Comparison of ENCODE assay signal across 8 cellular contexts in the genomic region with DNA sequence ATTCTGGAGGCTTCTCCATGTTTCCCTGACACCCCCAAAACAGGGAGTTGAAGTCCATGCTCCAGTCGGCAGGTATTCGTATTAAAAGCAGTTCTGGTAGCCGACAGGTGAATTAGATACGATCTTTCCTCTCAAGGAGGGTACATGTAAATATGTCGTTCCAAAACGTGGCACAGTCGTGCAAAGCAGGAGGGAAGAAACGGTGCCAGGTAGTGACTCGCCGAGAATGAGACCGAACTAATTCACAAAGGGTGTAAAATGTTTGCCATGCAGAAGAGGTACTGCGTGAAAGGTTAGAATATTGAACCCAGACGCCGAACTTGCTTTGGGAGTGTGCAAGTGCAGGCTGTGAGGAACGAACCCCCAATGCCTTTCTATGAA. TPM values are rescaled to one million over a fixed set of nuclear protein-coding genes. Genes with fewer than 3 reads are reported as not detected.
DNase-seq lines count a peak whose midpoint lies in the region; ATAC-seq, FAIRE-seq and TF ChIP-seq lines count a peak whose summit lies in the region.

No MANE protein-coding gene starts in this region.

- peaks cover 34% of the 10 kb centered on the region for H3K36me3 ChIP-seq in astrocyte (ENCODE audit: insufficient read depth, low read length)
- H3K36me3 ChIP-seq in liver (ENCODE audit: control insufficient read depth in 4 of 4, insufficient read depth in 3 of 4, low read depth in 1 of 4, low read length in 3 of 4): peaks cover 0 to 28% (median 25%) of the 10 kb centered on the region in 4 donors
- H3K36me3 ChIP-seq in transverse colon: peaks cover 0 to 36% (median 12%) of the 10 kb centered on the region in 4 donors

- H3K27ac ChIP-seq in astrocyte (ENCODE audit: low read depth, low read length) (peak overlapping the region; percentile 88), liver (ENCODE audit: low read depth in 1 of 2, low read length in 2 of 2) (peak overlapping the region; percentile 48 to 79), transverse colon (peak overlapping the region; percentile 89 to 93 (median 90))

- in situ Hi-C loops in transverse colon (cut with MboI; ENCODE audit: low pct_ligation_motif_present in 1 of 4, low pct_unique_long_range_greater_than_20kb in 1 of 4, low sequenced_read_pairs in 3 of 4): loop anchor here in 1 of 4 donors (25.0 kb wide), 1 partner anchor 683 kb away; no protein-coding TSS in a partner anchor

- no peak for ATAC-seq in stimulated activated naive CD8-positive, alpha-beta T cell treated with anti-CD3 and anti-CD28 coated beads, Interleukin-15, Interleukin-2, amounts not matched to agents 100 U/mL and 50 U/mL, for 24 hours
- no peak for ATAC-seq in HG03108 (IDR thresholded peaks at IDR 0.05; ENCODE audit: unreplicated experiment)

- H3K27me3 Mint-ChIP-seq in stimulated activated naive CD8-positive, alpha-beta T cell treated with anti-CD3 and anti-CD28 coated beads, Interleukin-15, Interleukin-2, amounts not matched to agents 100 ng/mL and 50 ng/mL, for 24 hours: no peaks in the 10 kb centered on the region
- no peaks in the 10 kb centered on the region for H3K27me3 Mint-ChIP-seq in astrocyte (ENCODE audit: low read depth, unreplicated experiment)

- DNase-seq in stimulated activated naive CD8-positive, alpha-beta T cell treated with anti-CD3 and anti-CD28 coated beads, Interleukin-15, Interleukin-2, amounts not matched to agents 100 U/mL and 50 U/mL, for 24 hours: no peak
- DNase-seq in astrocyte (ENCODE audit: low read depth) (no peak), transverse colon (no peak), DMS79 treated with DMSO at 0.1 percent for 48 hours (lab: John Stamatoyannopoulos, UW) (no peak), KG1 (lab: John Stamatoyannopoulos, UW) (no peak)

- TF ChIP-seq CTCF in astrocyte (IDR thresholded peaks at IDR 0.05; ENCODE audit: insufficient read depth, low read depth, low read length): no peak
- TF ChIP-seq CTCF in liver (IDR thresholded peaks at IDR 0.05; ENCODE audit: low read depth, low read length, missing input control): no peak
- no peak for TF ChIP-seq CTCF in transverse colon (IDR thresholded peaks at IDR 0.05)

- intact Hi-C loops in transverse colon (cut with DNase I; ENCODE audit: low total_unique reads): no loop called here

- peak overlapping the region; percentile 98 for H3K27ac Mint-ChIP-seq in stimulated activated naive CD8-positive, alpha-beta T cell treated with anti-CD3 and anti-CD28 coated beads, Interleukin-15, Interleukin-2, amounts not matched to agents 100 ng/mL and 50 ng/mL, for 24 hours
- H3K27ac Mint-ChIP-seq in astrocyte (ENCODE audit: unreplicated experiment): peak overlapping the region; percentile 89

- H3K27me3 ChIP-seq in astrocyte (ENCODE audit: insufficient read depth, low read length): no peaks in the 10 kb centered on the region
- H3K27me3 ChIP-seq in liver (ENCODE audit: control insufficient read depth in 4 of 4, insufficient read depth in 4 of 4, low read length in 3 of 4): no peaks in the 10 kb centered on the region
- no peaks in the 10 kb centered on the region for H3K27me3 ChIP-seq in transverse colon

- H3K9ac ChIP-seq in astrocyte (ENCODE audit: low read length): peak overlapping the region; percentile 99
- peak overlapping the region; percentile 80 to 94 for H3K9ac ChIP-seq in liver (ENCODE audit: low read depth in 1 of 2, low read length in 2 of 2)

- no peaks in the 10 kb centered on the region for H3K9me3 Mint-ChIP-seq in stimulated activated naive CD8-positive, alpha-beta T cell treated with anti-CD3 and anti-CD28 coated beads, Interleukin-15, Interleukin-2, amounts not matched to agents 100 ng/mL and 50 ng/mL, for 24 hours
- no peaks in the 10 kb centered on the region for H3K9me3 Mint-ChIP-seq in astrocyte (ENCODE audit: unreplicated experiment)

- H3K9me3 ChIP-seq in astrocyte (ENCODE audit: insufficient read depth, low read depth, low read length): no peaks in the 10 kb centered on the region
- peaks cover 0 to 3% (median 0%) of the 10 kb centered on the region in 4 donors for H3K9me3 ChIP-seq in liver (ENCODE audit: control insufficient read depth in 4 of 4, low read length in 3 of 4)
- no peaks in the 10 kb centered on the region for H3K9me3 ChIP-seq in transverse colon

- TF ChIP-seq RAD21 in liver (IDR thresholded peaks at IDR 0.05): no peak

- 1% methylated on average over 15 of the region's 15 CpGs for WGBS in liver
- WGBS in transverse colon (ENCODE audit: low coverage in 1 of 2), 2 donors: 0 to 1% methylated on average over 11 to 15 of the region's 15 CpGs

- peak overlapping the region; percentile 95 for H3K4me2 ChIP-seq in astrocyte (ENCODE audit: low read length)

- peaks cover 12% of the 10 kb centered on the region for H3K4me1 ChIP-seq in astrocyte (ENCODE audit: insufficient read depth, low read length)
- H3K4me1 ChIP-seq in liver (ENCODE audit: control insufficient read depth in 4 of 4, insufficient read depth in 4 of 4, low read length in 3 of 4): peaks cover 4 to 10% (median 7%) of the 10 kb centered on the region in 4 donors
- H3K4me1 ChIP-seq in transverse colon: peaks cover 4 to 25% (median 11%) of the 10 kb centered on the region in 4 donors

- H4K20me1 ChIP-seq in astrocyte (ENCODE audit: insufficient read depth, low read length): peaks cover 3% of the 10 kb centered on the region

- peaks cover 33% of the 10 kb centered on the region for H3K4me1 Mint-ChIP-seq in stimulated activated naive CD8-positive, alpha-beta T cell treated with anti-CD3 and anti-CD28 coated beads, Interleukin-15, Interleukin-2, amounts not matched to agents 100 ng/mL and 50 ng/mL, for 24 hours (ENCODE audit: low read depth)
- peaks cover 4% of the 10 kb centered on the region for H3K4me1 Mint-ChIP-seq in astrocyte (ENCODE audit: low read depth, unreplicated experiment)

- peaks cover 27% of the 10 kb centered on the region for H3K79me2 ChIP-seq in astrocyte (ENCODE audit: insufficient read depth, low read length)

- TF ChIP-seq POLR2A in transverse colon (IDR thresholded peaks at IDR 0.05): no peak

- no peak for FAIRE-seq in astrocyte (lab: Jason Lieb, UNC)

- peaks cover 40% of the 10 kb centered on the region for H3K36me3 Mint-ChIP-seq in stimulated activated naive CD8-positive, alpha-beta T cell treated with anti-CD3 and anti-CD28 coated beads, Interleukin-15, Interleukin-2, amounts not matched to agents 100 ng/mL and 50 ng/mL, for 24 hours (ENCODE audit: low read depth)
- H3K36me3 Mint-ChIP-seq in astrocyte (ENCODE audit: low read depth, unreplicated experiment): peaks cover 5% of the 10 kb centered on the region

- no peak for TF ChIP-seq EP300 in transverse colon (IDR thresholded peaks at IDR 0.05; ENCODE audit: low read depth)

- H3K4me3 ChIP-seq in astrocyte (ENCODE audit: insufficient read depth, low read depth, low read length) (peak overlapping the region; percentile 99), liver (ENCODE audit: low read depth in 1 of 3, low read length in 3 of 3) (peak overlapping the region; percentile 77 to 95 (median 89)), transverse colon (peak overlapping the region; percentile 68 to 93 (median 78))

- peak overlapping the region; percentile 89 for H2AFZ ChIP-seq in astrocyte (ENCODE audit: low read depth, low read length)

- H3K4me3 Mint-ChIP-seq in stimulated activated naive CD8-positive, alpha-beta T cell treated with anti-CD3 and anti-CD28 coated beads, Interleukin-15, Interleukin-2, amounts not matched to agents 100 ng/mL and 50 ng/mL, for 24 hours: peak overlapping the region; percentile 97
- peak overlapping the region; percentile 94 for H3K4me3 Mint-ChIP-seq in astrocyte (ENCODE audit: unreplicated experiment)

TF ChIP-seq in liver, 16 proteins besides CTCF, POLR2A, EP300 and RAD21:
- TF ChIP-seq RXRA (IDR thresholded peaks at IDR 0.05) (no peak), GABPA (IDR thresholded peaks at IDR 0.05 in 1 of 2, conservative IDR thresholded peaks at IDR 0.05 in 1 of 2) (no peak), HNF4A (conservative IDR thresholded peaks at IDR 0.05) (no peak), ZBTB33 (IDR thresholded peaks at IDR 0.05) (no peak), TAF1 (conservative IDR thresholded peaks at IDR 0.05) (peak; percentile 17), JUND (IDR thresholded peaks at IDR 0.05) (no peak), FOXA2 (IDR thresholded peaks at IDR 0.05) (no peak), YY1 (IDR thresholded peaks at IDR 0.05) (no peak)
TF ChIP-seq in liver: peak in this region for 1.

RNA-seq across cellular contexts. Expression of gene EDRF1, which starts 0.5 kb away (rescaled TPM):
- total RNA-seq in astrocyte (24.0 and 25.7 TPM in 2 replicates), liver (10 to 100 TPM; 14.1 to 17.0 TPM), transverse colon (10 to 100 TPM; 20.2 to 35.1 (median 26.3) TPM)
- polyA plus RNA-seq in liver: 1 to 10 TPM; 3.9 to 4.3 TPM

RNA-seq across cellular contexts. Expression of gene TEX36, which starts 37.0 kb away (rescaled TPM):
- total RNA-seq in astrocyte: not detected in 2 replicates
- total RNA-seq in liver: not detected
- polyA plus RNA-seq in liver: not detected
- total RNA-seq in transverse colon: not detected

RNA-seq across cellular contexts. Expression of gene MMP21, which starts 55.6 kb away (rescaled TPM):
- total RNA-seq in astrocyte (not detected in 2 replicates), liver (under 1 TPM; 0.17 to 0.37 TPM), transverse colon (under 1 TPM in 2 of 4 donors, not detected in 2; 0.16 to 1.00 TPM)
- polyA plus RNA-seq in liver: under 1 TPM in 1 of 2 donors, not detected in 1; 0.03 TPM
